ENCODE assay signal across 9 cellular contexts in genomic region chr6:158815379-158815724, GRCh38. TPM values are rescaled to one million over a fixed set of nuclear protein-coding genes. Genes with fewer than 3 reads are reported as not detected.
DNase-seq lines count a peak whose midpoint lies in the region; ATAC-seq and TF ChIP-seq lines count a peak whose summit lies in the region.
"Had no signal": no experiment of that assay in that cellular context is flagged by ENCODE, and none has a peak within 500 bp of the region (broad histone marks: within the 10 kb centered on the region; RNA-seq: fewer than 3 reads in every experiment).

No MANE protein-coding gene starts in this region.

- H3K4me1 Mint-ChIP-seq in activated CD4-positive, alpha-beta T cell treated with anti-CD3 and anti-CD28 coated beads for 36 hours, result peaks cover 67% of the 10 kb centered on the region
- H3K4me1 Mint-ChIP-seq in WTC11, result peaks cover 68% of the 10 kb centered on the region

- no peak for DNase-seq in activated CD4-positive, alpha-beta T cell treated with anti-CD3 and anti-CD28 coated beads for 36 hours
- DNase-seq in activated CD4-positive, alpha-beta T cell treated with anti-CD3 and anti-CD28 coated beads for 48 hours, result no peak
- DNase-seq in WTC11 (ENCODE audit: low spot score), result no peak
- DNase-seq in right cardiac atrium, result no peak
- no peak for DNase-seq in spleen
- DNase-seq in NCI-H446 treated with DMSO at 0.1 percent for 48 hours (lab: John Stamatoyannopoulos, UW), result no peak
- DNase-seq in NCI-H1048 (lab: John Stamatoyannopoulos, UW), result no peak

- no peak for TF ChIP-seq POLR2A in spleen (IDR thresholded peaks at IDR 0.05)

- peaks cover 4% of the 10 kb centered on the region for H3K9me3 Mint-ChIP-seq in activated CD4-positive, alpha-beta T cell treated with anti-CD3 and anti-CD28 coated beads for 36 hours (ENCODE audit: low read depth)
- peaks cover 7% of the 10 kb centered on the region for H3K9me3 Mint-ChIP-seq in WTC11

- H3K27ac Mint-ChIP-seq in activated CD4-positive, alpha-beta T cell treated with anti-CD3 and anti-CD28 coated beads for 36 hours, result peak overlapping the region; percentile 89
- H3K27ac Mint-ChIP-seq in WTC11, result peak overlapping the region; percentile 87

- intact Hi-C loops in activated CD4-positive, alpha-beta T cell treated with anti-CD3 and anti-CD28 coated beads for 36 hours (cut with DNase I, micrococcal nuclease), result loop anchor here (1.0 to 5.0 kb wide), 3 partner anchors 8 to 972 kb away; partner anchors contain the start of gene TCP1 (in 1 of the 2)
- intact Hi-C loops in right cardiac atrium (cut with DNase I), result loop anchor here in 3 of 4 donors (10.0 kb wide), 2 partner anchors 111 to 159 kb away; no protein-coding TSS in a partner anchor
- intact Hi-C loops in spleen (cut with DNase I; ENCODE audit: low total_unique reads), result no loop called here

- no peaks in the 10 kb centered on the region for H3K9me3 ChIP-seq in right cardiac atrium (ENCODE audit: control insufficient read depth, low read length)
- no peaks in the 10 kb centered on the region for H3K9me3 ChIP-seq in spleen

- H3K36me3 Mint-ChIP-seq in activated CD4-positive, alpha-beta T cell treated with anti-CD3 and anti-CD28 coated beads for 36 hours (ENCODE audit: low read depth), result peaks cover 75% of the 10 kb centered on the region
- peaks cover 61% of the 10 kb centered on the region for H3K36me3 Mint-ChIP-seq in WTC11

- H3K4me1 ChIP-seq in right cardiac atrium (ENCODE audit: control insufficient read depth, insufficient read depth, low read length) (peaks cover 6% of the 10 kb centered on the region), spleen (peaks cover 62 to 87% (median 74%) of the 10 kb centered on the region in 6 donors)

- H3K27ac ChIP-seq in right cardiac atrium (ENCODE audit: low read length) (peak overlapping the region; percentile 56), spleen (peak overlapping the region in 7 of 8 donors; percentile 68 to 99 (median 97))

- WGBS in right cardiac atrium, result 62% methylated on average over 2 of the region's 2 CpGs
- WGBS in spleen, 5 donors, result 46 to 65% (median 61%) methylated on average over 2 of the region's 2 CpGs

- H3K27me3 ChIP-seq in right cardiac atrium (ENCODE audit: control insufficient read depth, insufficient read depth) (no peaks in the 10 kb centered on the region), spleen (replicated peaks in 1 of 7) (no peaks in the 10 kb centered on the region)

- TF ChIP-seq CTCF in WTC11 (IDR thresholded peaks at IDR 0.05) (no peak), spleen (IDR thresholded peaks at IDR 0.05 in 8 of 11, conservative IDR thresholded peaks at IDR 0.05 in 3 of 11) (no peak)

- POLR2A ChIA-PET in activated CD4-positive, alpha-beta T cell treated with anti-CD3 and anti-CD28 coated beads for 36 hours (lab: Charles Lee), result no interaction called here
- POLR2A ChIA-PET in WTC11 (lab: Charles Lee), result no interaction called here

- H3K36me3 ChIP-seq in spleen, result peaks cover 0 to 34% (median 0%) of the 10 kb centered on the region in 6 donors

- H3K27me3 Mint-ChIP-seq in activated CD4-positive, alpha-beta T cell treated with anti-CD3 and anti-CD28 coated beads for 36 hours, result no peaks in the 10 kb centered on the region
- H3K27me3 Mint-ChIP-seq in WTC11 (ENCODE audit: low read depth), result peaks cover 8% of the 10 kb centered on the region

- CTCF ChIA-PET in activated CD4-positive, alpha-beta T cell treated with anti-CD3 and anti-CD28 coated beads for 36 hours (lab: Charles Lee), result interaction anchor here (1.9 kb wide), 1 partner anchor 144 kb away, joined by 5 read pairs; no protein-coding TSS in a partner anchor
- CTCF ChIA-PET in WTC11 (lab: Charles Lee), result no interaction called here

- ATAC-seq in activated CD4-positive, alpha-beta T cell treated with anti-CD3 and anti-CD28 coated beads for 36 hours, result no peak
- ATAC-seq in WTC11, result no peak
- no peak for ATAC-seq in right cardiac atrium
- no peak for ATAC-seq in activated CD4-positive, CD25-positive, alpha-beta regulatory T cell treated with anti-CD3 and anti-CD28 coated beads, Interleukin-2, amount 50 U/mL, for 24 hours

- H3K4me3 Mint-ChIP-seq in activated CD4-positive, alpha-beta T cell treated with anti-CD3 and anti-CD28 coated beads for 36 hours, result peak overlapping the region; percentile 93
- peak overlapping the region; percentile 95 for H3K4me3 Mint-ChIP-seq in WTC11

- H3K4me3 ChIP-seq in right cardiac atrium (ENCODE audit: low read length) (peak overlapping the region; percentile 94), spleen (peak overlapping the region in 5 of 8 donors; percentile 17 to 85 (median 78))
- H3K4me3 ChIP-seq: lung had no signal

TF ChIP-seq in WTC11, 78 proteins besides CTCF, POLR2A, EP300 and RAD21:
- TF ChIP-seq ZNF138 (CRISPR knock-in tag; conservative IDR thresholded peaks at IDR 0.05), result no peak
- TF ChIP-seq NR1H2 (CRISPR knock-in tag; IDR thresholded peaks at IDR 0.05), result no peak
- TF ChIP-seq, protein P1, sequence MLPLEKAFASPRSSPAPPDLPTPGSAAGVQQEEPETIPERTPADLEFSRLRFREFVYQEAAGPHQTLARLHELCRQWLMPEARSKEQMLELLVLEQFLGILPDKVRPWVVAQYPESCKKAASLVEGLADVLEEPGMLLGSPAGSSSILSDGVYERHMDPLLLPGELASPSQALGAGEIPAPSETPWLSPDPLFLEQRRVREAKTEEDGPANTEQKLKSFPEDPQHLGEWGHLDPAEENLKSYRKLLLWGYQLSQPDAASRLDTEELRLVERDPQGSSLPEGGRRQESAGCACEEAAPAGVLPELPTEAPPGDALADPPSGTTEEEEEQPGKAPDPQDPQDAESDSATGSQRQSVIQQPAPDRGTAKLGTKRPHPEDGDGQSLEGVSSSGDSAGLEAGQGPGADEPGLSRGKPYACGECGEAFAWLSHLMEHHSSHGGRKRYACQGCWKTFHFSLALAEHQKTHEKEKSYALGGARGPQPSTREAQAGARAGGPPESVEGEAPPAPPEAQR (CRISPR knock-in tag; IDR thresholded peaks at IDR 0.05), result no peak
- TF ChIP-seq NFE2L1 (CRISPR knock-in tag; IDR thresholded peaks at IDR 0.05), result no peak
- no peak for TF ChIP-seq OVOL2 (CRISPR knock-in tag; IDR thresholded peaks at IDR 0.05; ENCODE audit: borderline replicate concordance)
- no peak for TF ChIP-seq NFYB (CRISPR knock-in tag; conservative IDR thresholded peaks at IDR 0.05; ENCODE audit: low read depth)

RNA-seq across cellular contexts. Expression of gene EZR, which starts 3.8 kb away (rescaled TPM):
- total RNA-seq in activated CD4-positive, alpha-beta T cell treated with anti-CD3 and anti-CD28 coated beads for 36 hours, result 100 to 1,000 TPM; 197 to 203 TPM
- total RNA-seq in WTC11 (2021) (194 to 215 TPM (median 199 TPM) in 3 replicates), right cardiac atrium (100 to 1,000 TPM; 192 to 261 (median 244) TPM), spleen (100 to 1,000 TPM; 101 to 153 (median 121) TPM)
- polyA plus RNA-seq in right cardiac atrium (178 TPM), spleen (100 to 1,000 TPM in 2 of 3 donors, 10 to 100 TPM in 1; 78.0 to 121 (median 106) TPM)
